15 cellular contexts compared by ENCODE assay signal in the genomic region with DNA sequence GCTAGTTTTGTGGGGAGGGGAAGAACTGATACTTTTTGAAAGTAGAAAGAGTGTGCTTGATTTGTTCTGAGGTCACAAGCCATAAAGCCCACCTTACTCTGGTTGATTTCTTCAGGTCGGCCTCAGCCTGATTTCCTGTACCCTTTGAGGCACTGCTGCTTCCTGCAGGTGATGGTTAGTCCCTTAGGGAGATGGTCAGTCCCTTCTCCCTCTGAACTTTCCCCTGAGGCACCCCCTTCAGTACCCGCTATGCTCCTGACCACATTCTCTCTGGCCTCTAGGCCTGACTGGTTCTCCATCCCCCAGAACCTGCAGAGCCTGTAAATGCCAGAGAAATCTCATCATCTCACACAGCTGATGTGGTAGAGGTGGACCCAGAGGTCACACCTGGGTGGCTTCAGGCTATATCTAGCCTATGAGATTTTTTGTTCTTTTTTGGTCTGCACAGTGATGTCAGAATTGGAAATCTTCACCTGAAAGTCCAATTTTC. TPM values are rescaled to one million over a fixed set of nuclear protein-coding genes. Genes with fewer than 3 reads are reported as not detected.
DNase-seq lines count a peak whose midpoint lies in the region; ATAC-seq and TF ChIP-seq lines count a peak whose summit lies in the region.
"Had no signal": no experiment of that assay in that cellular context is flagged by ENCODE, and none has a peak within 500 bp of the region (broad histone marks: within the 10 kb centered on the region; RNA-seq: fewer than 3 reads in every experiment).

No MANE protein-coding gene starts in this region.

- H3K9ac ChIP-seq in trophoblast cell (ENCODE audit: low read length), result no peak overlapping the region

- no peak overlapping the region for H3K4me2 ChIP-seq in trophoblast cell (ENCODE audit: low read length)

- no peaks in the 10 kb centered on the region for H3K9me3 ChIP-seq in trophoblast cell (ENCODE audit: insufficient read depth, low read depth, low read length)
- H3K9me3 ChIP-seq in upper lobe of right lung, result no peaks in the 10 kb centered on the region

- TF ChIP-seq POLR2A in Raji (IDR thresholded peaks at IDR 0.05; ENCODE audit: insufficient read depth, low read depth, low read length), result 0 out of 2 replicates have a peak, but pooled peaks have one; percentile 16

- DNase-seq in trophoblast cell (peak; percentile 91 to 95), UCSD-AML1 (lab: John Stamatoyannopoulos, UW; ENCODE audit: unreplicated experiment) (no peak), dorsolateral prefrontal cortex (no peak), upper lobe of right lung (no peak)
- DNase-seq: brain microvascular endothelial cell, EL, endodermal cell, NCI-H1105, NCI-H345, T-cell had no signal

- intact Hi-C loops in dorsolateral prefrontal cortex (cut with DNase I), result no loop called here
- intact Hi-C loops in upper lobe of right lung (cut with DNase I), result no loop called here

- H3K79me1 ChIP-seq in trophoblast cell (ENCODE audit: low read length), result peaks cover 24% of the 10 kb centered on the region

- H3K79me2 ChIP-seq in trophoblast cell (ENCODE audit: control insufficient read depth, insufficient read depth, low read length, poor library complexity), result peaks cover 6% of the 10 kb centered on the region

- H3K27me3 ChIP-seq in trophoblast cell (ENCODE audit: insufficient read depth, low read length) (no peaks in the 10 kb centered on the region), dorsolateral prefrontal cortex (peaks cover 0 to 2% (median 0%) of the 10 kb centered on the region in 45 donors), upper lobe of right lung (no peaks in the 10 kb centered on the region)
- H3K27me3 ChIP-seq: brain microvascular endothelial cell had no signal

- WGBS in trophoblast cell (ENCODE audit: extremely low coverage, insufficient coverage, insufficient read length), result no CpG with 5 or more reads among the region's 2 CpGs

- no peak overlapping the region for H3K18ac ChIP-seq in trophoblast cell (ENCODE audit: low read length)

- ATAC-seq in GM18511 (IDR thresholded peaks at IDR 0.05; ENCODE audit: unreplicated experiment), result peak; percentile 64
- peak; percentile 39 for ATAC-seq in HG02981 (IDR thresholded peaks at IDR 0.05; ENCODE audit: unreplicated experiment)
- ATAC-seq in HG03280 (IDR thresholded peaks at IDR 0.05; ENCODE audit: unreplicated experiment), result no peak
- ATAC-seq in upper lobe of right lung, result no peak
- ATAC-seq: T-cell had no signal

- H3K4me3 ChIP-seq in trophoblast cell (ENCODE audit: low read depth, low read length), result no peak overlapping the region
- H3K4me3 ChIP-seq in dorsolateral prefrontal cortex, result no peak overlapping the region
- no peak overlapping the region for H3K4me3 ChIP-seq in upper lobe of right lung

- no peak overlapping the region for H3K4ac ChIP-seq in trophoblast cell (ENCODE audit: low read depth, low read length)

- H3K36me3 ChIP-seq in trophoblast cell (ENCODE audit: control insufficient read depth in 1 of 2, insufficient read depth in 2 of 2, low read length in 2 of 2), result no peaks in the 10 kb centered on the region
- no peaks in the 10 kb centered on the region for H3K36me3 ChIP-seq in upper lobe of right lung
- H3K36me3 ChIP-seq: brain microvascular endothelial cell had no signal

- H3K27ac ChIP-seq in trophoblast cell (ENCODE audit: low read depth, low read length), result peak overlapping the region; percentile 62
- no peak overlapping the region for H3K27ac ChIP-seq in dorsolateral prefrontal cortex
- no peak overlapping the region for H3K27ac ChIP-seq in upper lobe of right lung
- H3K27ac ChIP-seq: C4-2B had no signal

- no peak overlapping the region for H2AK5ac ChIP-seq in trophoblast cell (ENCODE audit: low read length)

- H3K4me1 ChIP-seq in trophoblast cell (ENCODE audit: control insufficient read depth in 1 of 2, insufficient read depth in 2 of 2, low read length in 2 of 2), result peaks cover 27% of the 10 kb centered on the region in 2 experiments
- peaks cover 37% of the 10 kb centered on the region for H3K4me1 ChIP-seq in upper lobe of right lung

- TF ChIP-seq CTCF in dorsolateral prefrontal cortex (IDR thresholded peaks at IDR 0.05 in 54 of 56, conservative IDR thresholded peaks at IDR 0.05 in 2 of 56; ENCODE audit: low read depth in 1 of 56, partially characterized antibody in 56 of 56) (no peak), upper lobe of right lung (IDR thresholded peaks at IDR 0.05) (no peak)

- H3K23ac ChIP-seq in trophoblast cell (ENCODE audit: low read length), result no peak overlapping the region

- H4K8ac ChIP-seq in trophoblast cell (ENCODE audit: low read depth, low read length), result no peak overlapping the region

- H2BK120ac ChIP-seq in trophoblast cell (ENCODE audit: insufficient read depth, low read length, poor library complexity), result peak overlapping the region; percentile 74

- H3K14ac ChIP-seq in trophoblast cell (ENCODE audit: low read length), result no peak overlapping the region

- H2BK12ac ChIP-seq in trophoblast cell (ENCODE audit: low read length), result peak overlapping the region; percentile 1

- no peak overlapping the region for H2AFZ ChIP-seq in trophoblast cell (ENCODE audit: insufficient read depth, low read length, poor library complexity)

- H2BK5ac ChIP-seq in trophoblast cell (ENCODE audit: low read depth, low read length, poor library complexity), result no peak overlapping the region

- no peak overlapping the region for H4K12ac ChIP-seq in trophoblast cell (ENCODE audit: low read depth, low read length)

- H4K91ac ChIP-seq in trophoblast cell (ENCODE audit: low read depth, low read length), result peak overlapping the region; percentile 57

RNA-seq across cellular contexts. Expression of gene ID3, which starts 15.0 kb away (rescaled TPM):
- 335 and 340 TPM in 2 replicates for polyA plus RNA-seq in trophoblast cell (2013)
- 100 to 1,000 TPM in 13 of 120 experiments, 10 to 100 TPM in 107; 20.5 to 247 (median 59.8) TPM for total RNA-seq in dorsolateral prefrontal cortex
- total RNA-seq in upper lobe of right lung, result 242 TPM

RNA-seq across cellular contexts. Expression of gene E2F2, which starts 43.3 kb away (rescaled TPM):
- polyA plus RNA-seq in trophoblast cell (2013), result 1.2 and 1.3 TPM in 2 replicates
- total RNA-seq in dorsolateral prefrontal cortex (1 to 10 TPM in 1 of 120 experiments, under 1 TPM in 37, not detected in 82; 0.07 to 1.1 (median 0.15) TPM), upper lobe of right lung (0.32 TPM)

Comparison
In these comparisons a context has a peak if more than half of its experiments do, and no peak if none do; other contexts are left out.
1. ATAC-seq: peak in GM18511 (single experiment) and HG02981 (single experiment); none in HG03280 (single experiment) and upper lobe of right lung (single experiment).
2. DNase-seq: peak in trophoblast cell (2 of 2); none in UCSD-AML1 (single experiment), dorsolateral prefrontal cortex (0 of 10) and upper lobe of right lung (single experiment).